19 cellular contexts compared by ENCODE assay signal in the genomic region with DNA sequence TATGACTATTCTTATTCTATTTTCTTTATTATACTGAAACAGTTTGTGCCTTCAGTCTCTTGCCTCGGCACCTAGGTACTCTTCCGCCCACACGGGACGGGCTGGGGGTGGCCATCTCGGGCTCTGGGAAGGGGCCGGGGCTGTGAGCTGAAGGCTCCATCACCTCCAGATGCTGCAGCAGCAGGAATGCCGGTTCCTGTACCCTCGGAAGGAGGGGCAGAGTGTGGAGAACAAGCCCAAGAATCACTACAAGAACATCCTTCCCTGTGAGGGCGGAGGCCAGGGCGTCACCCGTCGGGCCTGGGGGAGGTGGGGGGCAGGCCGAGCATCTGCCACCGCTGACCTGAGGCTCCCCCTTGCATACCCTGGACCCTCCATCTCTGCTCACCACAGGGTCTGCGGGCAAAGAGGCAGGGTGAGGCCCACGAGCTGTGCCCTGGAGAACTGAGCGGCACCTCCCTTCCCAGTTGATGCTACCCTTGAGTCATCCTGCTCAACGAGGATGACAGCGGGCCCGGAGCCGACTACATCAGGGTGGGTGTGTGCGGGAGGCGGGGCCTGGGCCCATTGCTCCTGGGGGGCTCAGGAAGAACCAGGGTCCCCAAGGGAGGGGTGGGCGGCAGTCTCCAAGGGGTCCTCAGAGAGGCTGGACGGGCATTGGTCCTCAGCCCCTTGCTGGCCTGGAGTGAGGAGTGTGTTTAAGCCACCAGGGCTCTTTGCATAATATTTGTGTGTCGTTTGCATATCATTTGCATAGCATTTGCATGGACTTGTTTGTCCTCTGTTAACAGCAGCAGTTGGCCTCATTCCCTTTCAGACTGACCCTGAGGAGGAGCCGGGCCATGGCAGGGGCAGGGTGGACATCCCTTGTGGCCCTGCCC. TPM values are rescaled to one million over a fixed set of nuclear protein-coding genes. Genes with fewer than 3 reads are reported as not detected.
DNase-seq lines count a peak whose midpoint lies in the region; ATAC-seq and TF ChIP-seq lines count a peak whose summit lies in the region.
"Had no signal": no experiment of that assay in that cellular context is flagged by ENCODE, and none has a peak within 500 bp of the region (broad histone marks: within the 10 kb centered on the region; RNA-seq: fewer than 3 reads in every experiment).

No MANE protein-coding gene starts in this region.

- H3K9me3 Mint-ChIP-seq in CD8-positive, alpha-beta memory T cell, result no peaks in the 10 kb centered on the region
- H3K9me3 Mint-ChIP-seq: dendritic cell treated with granulocyte-macrophage colony-stimulating factor and Interleukin-4, amounts not matched to agents 40 ng/mL and 50 ng/mL, for 4 days had no signal

- POLR2A ChIA-PET in CD8-positive, alpha-beta memory T cell (lab: Charles Lee), result no interaction called here
- POLR2A ChIA-PET in PC-9 (lab: Charles Lee; ENCODE audit: unreplicated experiment), result no interaction called here

- H3K4me3 ChIP-seq in BLaER1 (no peak overlapping the region), PC-9 (peak overlapping the region; percentile 95; the same call in 1 of the 2 replicates), HAP-1 (no peak overlapping the region)
- no peak overlapping the region for H3K4me3 ChIP-seq in CD8-positive, alpha-beta memory T cell (ENCODE audit: low read length)
- H3K4me3 ChIP-seq: sigmoid colon, transverse colon had no signal

- peak overlapping the region in 5 of 7 donors; percentile 26 to 59 (median 38) for H3K4me3 Mint-ChIP-seq in CD8-positive, alpha-beta memory T cell
- H3K4me3 Mint-ChIP-seq: dendritic cell treated with granulocyte-macrophage colony-stimulating factor and Interleukin-4, amounts not matched to agents 40 ng/mL and 50 ng/mL, for 4 days had no signal

- peaks cover 40% of the 10 kb centered on the region for H3K27me3 ChIP-seq in BLaER1
- no peaks in the 10 kb centered on the region for H3K27me3 ChIP-seq in CD8-positive, alpha-beta memory T cell (ENCODE audit: insufficient read depth, low read length, poor library complexity, severe bottlenecking)
- no peaks in the 10 kb centered on the region for H3K27me3 ChIP-seq in PC-9 (ENCODE audit: insufficient read depth, low read depth)
- peaks cover 26% of the 10 kb centered on the region for H3K27me3 ChIP-seq in foreskin keratinocyte
- H3K27me3 ChIP-seq in HAP-1 (ENCODE audit: low read depth), result no peaks in the 10 kb centered on the region
- H3K27me3 ChIP-seq: brain microvascular endothelial cell had no signal

- in situ Hi-C loops in HAP-1 (cut with MboI; ENCODE audit: low sequenced_read_pairs), result loop anchor here (5.0 kb wide), 1 partner anchor 74 kb away; no protein-coding TSS in a partner anchor

- H3K36me3 ChIP-seq in BLaER1 (no peaks in the 10 kb centered on the region), PC-9 (ENCODE audit: low read depth) (no peaks in the 10 kb centered on the region), HAP-1 (replicated peaks) (no peaks in the 10 kb centered on the region)
- H3K36me3 ChIP-seq in CD8-positive, alpha-beta memory T cell (ENCODE audit: insufficient read depth, low read length), result no peaks in the 10 kb centered on the region
- H3K36me3 ChIP-seq: brain microvascular endothelial cell, heart left ventricle, sigmoid colon, transverse colon had no signal

- H2AFZ ChIP-seq in PC-9, result peak overlapping the region; percentile 72; the same call in 1 of the 2 replicates

- H4K20me1 ChIP-seq in BLaER1, result peaks cover 48% of the 10 kb centered on the region
- no peaks in the 10 kb centered on the region for H4K20me1 ChIP-seq in PC-9 (ENCODE audit: insufficient read depth)

- no peak for DNase-seq in CD8-positive, alpha-beta memory T cell
- DNase-seq in PC-9 (no peak), foreskin keratinocyte (no peak), NCI-H82 (lab: John Stamatoyannopoulos, UW) (no peak), HAP-1 (ENCODE audit: low spot score in 2 of 2) (no peak), activated gamma-delta T cell (lab: John Stamatoyannopoulos, UW) (no peak)
- DNase-seq in stimulated activated naive CD4-positive, alpha-beta T cell (lab: John Stamatoyannopoulos, UW), result no peak
- DNase-seq: activated CD4-positive, alpha-beta T cell treated with anti-CD3 and anti-CD28 coated beads, Interleukin-2, amount 50 U/mL, for 4 hours; brain microvascular endothelial cell; COR-L47; heart left ventricle; NCI-H1436; sigmoid colon; stimulated activated CD4-positive, alpha-beta T cell treated with anti-CD3 and anti-CD28 coated beads, Interleukin-4, amount 100 ng/mL, for 24 hours; T-helper 9 cell; transverse colon had no signal

- H3K27ac Mint-ChIP-seq in CD8-positive, alpha-beta memory T cell, result peak overlapping the region in 1 of 8 donors; percentile 77
- H3K27ac Mint-ChIP-seq: dendritic cell treated with granulocyte-macrophage colony-stimulating factor and Interleukin-4, amounts not matched to agents 40 ng/mL and 50 ng/mL, for 4 days had no signal

- H3K4me2 ChIP-seq in BLaER1 (peak overlapping the region; percentile 94), PC-9 (peak overlapping the region; percentile 100)

- H3K9me2 ChIP-seq in PC-9 (ENCODE audit: insufficient read depth), result no peaks in the 10 kb centered on the region

- no TSS peak for BruUV-seq in PC-9 (replicated peaks; lab: Mats Ljungman, UMichigan)

- H3K4me1 ChIP-seq in BLaER1 (peaks cover 88% of the 10 kb centered on the region), PC-9 (replicated peaks; ENCODE audit: insufficient read depth) (peaks cover 43% of the 10 kb centered on the region), foreskin keratinocyte (no peaks in the 10 kb centered on the region), HAP-1 (peaks cover 4% of the 10 kb centered on the region; the same call in 1 of the 2 replicates)
- H3K4me1 ChIP-seq in CD8-positive, alpha-beta memory T cell (ENCODE audit: insufficient read depth, low read length), result peaks cover 21% of the 10 kb centered on the region

- no peaks in the 10 kb centered on the region for H3K36me3 Mint-ChIP-seq in CD8-positive, alpha-beta memory T cell

- H3K27me3 Mint-ChIP-seq in CD8-positive, alpha-beta memory T cell, result peaks cover 0 to 2% of the 10 kb centered on the region in 2 donors

- H3K27ac ChIP-seq in BLaER1 (no peak overlapping the region), PC-9 (0 out of 2 replicates have a peak overlapping the region, but pooled peaks have one; percentile 84), foreskin keratinocyte (no peak overlapping the region)
- H3K27ac ChIP-seq in CD8-positive, alpha-beta memory T cell (ENCODE audit: low read depth, low read length), result no peak overlapping the region
- H3K27ac ChIP-seq: brain microvascular endothelial cell, heart left ventricle, sigmoid colon had no signal

- TF ChIP-seq CTCF in PC-9 (conservative IDR thresholded peaks at IDR 0.05) (no peak), foreskin keratinocyte (conservative IDR thresholded peaks at IDR 0.05) (no peak)

- peaks cover 0 to 20% (median 2%) of the 10 kb centered on the region in 3 donors for H3K4me1 Mint-ChIP-seq in CD8-positive, alpha-beta memory T cell

- no peaks in the 10 kb centered on the region for H3K9me3 ChIP-seq in BLaER1
- no peaks in the 10 kb centered on the region for H3K9me3 ChIP-seq in CD8-positive, alpha-beta memory T cell (ENCODE audit: low read length)
- no peaks in the 10 kb centered on the region for H3K9me3 ChIP-seq in PC-9 (ENCODE audit: insufficient read depth, low read depth)
- no peaks in the 10 kb centered on the region for H3K9me3 ChIP-seq in HAP-1
- H3K9me3 ChIP-seq: heart left ventricle, sigmoid colon, transverse colon had no signal

- ATAC-seq in foreskin keratinocyte, result peak; percentile 12
- ATAC-seq: esophagus mucosa, heart left ventricle had no signal

- intact Hi-C loops in PC-9 (cut with micrococcal nuclease; ENCODE audit: unreplicated experiment), result no loop called here

- H3K79me2 ChIP-seq in PC-9 (ENCODE audit: low read depth), result peaks cover 16% of the 10 kb centered on the region

- no peak overlapping the region for H3K9ac ChIP-seq in BLaER1

- H3F3A ChIP-seq in PC-9 (ENCODE audit: insufficient read depth, low read depth), result peaks cover 70% of the 10 kb centered on the region

- CTCF ChIA-PET in CD8-positive, alpha-beta memory T cell (lab: Charles Lee), result interaction anchor here (4.7 kb wide), 1 partner anchor 84 kb away, joined by 63 read pairs; the partner anchor contains the start of gene PERM1
- CTCF ChIA-PET in PC-9 (lab: Charles Lee), result no interaction called here

RNA-seq across cellular contexts. Expression of gene RNF223, which starts 7.5 kb away (rescaled TPM):
- not detected for total RNA-seq in CD8-positive, alpha-beta memory T cell
- polyA plus RNA-seq in CD8-positive, alpha-beta memory T cell, result not detected
- total RNA-seq in PC-9 (2021) (3.2 and 3.6 TPM in 2 replicates), foreskin keratinocyte (0.07 TPM in 2 replicates)
- 0.06 and 0.08 TPM in 2 replicates for polyA plus RNA-seq in foreskin keratinocyte
- total RNA-seq: heart left ventricle, sigmoid colon had no signal
- polyA plus RNA-seq: heart left ventricle had no signal

RNA-seq across cellular contexts. Expression of gene AGRN, which starts 46.7 kb away (rescaled TPM):
- 1 to 10 TPM; 7.1 to 8.0 TPM for total RNA-seq in CD8-positive, alpha-beta memory T cell
- not detected for polyA plus RNA-seq in CD8-positive, alpha-beta memory T cell
- total RNA-seq in PC-9 (2021) (278 and 381 TPM in 2 replicates), foreskin keratinocyte (224 and 261 TPM in 2 replicates)
- 174 and 192 TPM in 2 replicates for polyA plus RNA-seq in foreskin keratinocyte

RNA-seq across cellular contexts. Expression of gene C1orf159, which starts 49.2 kb away (rescaled TPM):
- total RNA-seq in CD8-positive, alpha-beta memory T cell, result 10 to 100 TPM; 18.7 to 20.8 TPM
- polyA plus RNA-seq in CD8-positive, alpha-beta memory T cell, result 7.9 TPM
- total RNA-seq in PC-9 (2021), result 26.6 and 31.1 TPM in 2 replicates
- 14.4 and 15.4 TPM in 2 replicates for total RNA-seq in foreskin keratinocyte
- 21.2 and 21.3 TPM in 2 replicates for polyA plus RNA-seq in foreskin keratinocyte

RNA-seq across cellular contexts. Expression of gene ISG15, which starts 53.3 kb away (rescaled TPM):
- total RNA-seq in CD8-positive, alpha-beta memory T cell, result 10 to 100 TPM; 16.9 to 20.4 TPM
- 250 TPM for polyA plus RNA-seq in CD8-positive, alpha-beta memory T cell
- 20.9 and 37.7 TPM in 2 replicates for total RNA-seq in PC-9 (2021)
- 300 and 424 TPM in 2 replicates for total RNA-seq in foreskin keratinocyte
- polyA plus RNA-seq in foreskin keratinocyte, result 448 and 672 TPM in 2 replicates

Comparison
In these comparisons a context has a peak if more than half of its experiments do, and no peak if none do; other contexts are left out.
1. RNA of gene AGRN, which starts 46.7 kb away (total RNA-seq): 278 to 381 TPM in PC-9 and 224 to 261 TPM in foreskin keratinocyte; 7.1 to 8.0 TPM in CD8-positive, alpha-beta memory T cell; every median in the first group is over 10 times any median in the second.